Comparison of ENCODE assay signal across 7 cellular contexts in the genomic region with DNA sequence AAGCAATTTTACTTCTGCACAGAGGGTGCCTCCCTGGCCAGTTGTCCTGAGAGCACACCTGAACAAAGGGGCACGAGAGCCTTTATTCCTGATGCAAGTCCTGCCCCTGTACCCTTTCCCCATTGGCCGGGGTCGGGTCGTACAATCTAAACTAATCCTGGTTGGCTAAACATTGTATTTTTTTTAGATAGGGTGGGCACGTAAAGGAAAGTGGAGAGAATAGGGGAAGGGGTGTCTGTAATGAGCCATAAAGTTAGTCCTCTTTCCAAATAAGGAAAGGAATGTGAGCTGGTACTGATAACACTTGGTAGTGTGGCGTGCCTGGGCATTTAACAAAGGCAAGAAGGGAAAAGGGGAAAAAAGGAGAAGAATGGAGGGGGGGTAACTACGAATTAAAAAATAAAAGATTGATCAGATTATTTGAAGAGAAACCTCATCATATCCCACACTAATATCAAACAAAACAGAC. TPM values are rescaled to one million over a fixed set of nuclear protein-coding genes. Genes with fewer than 3 reads are reported as not detected.
DNase-seq lines count a peak whose midpoint lies in the region; ATAC-seq, FAIRE-seq and TF ChIP-seq lines count a peak whose summit lies in the region.
"Not testable (repeated sequence)": the region's sequence is repeated elsewhere in the genome, so short reads cannot be mapped to it uniquely, and the experiment has no call there.

No MANE protein-coding gene starts in this region.

- peak; percentile 13 for FAIRE-seq in H1 (lab: Jason Lieb, UNC)

- not testable (repeated sequence) for ATAC-seq in heart right ventricle

- H2BK12ac ChIP-seq in H1 (ENCODE audit: low read depth, low read length), result not testable (repeated sequence)

- not testable (repeated sequence) for H2BK15ac ChIP-seq in H1 (ENCODE audit: low read length)

- H3K56ac ChIP-seq in H1 (replicated peaks; ENCODE audit: insufficient read length, low read depth, low read length), result not testable (repeated sequence)

- POLR2A ChIA-PET in H1 (lab: Charles Lee; ENCODE audit: partially characterized antibody), result not testable (repeated sequence)

- H3K18ac ChIP-seq in H1 (ENCODE audit: extremely low read depth, low read length), result not testable (repeated sequence)

- peak; percentile 38 for DNase-seq in ELF-1 (ENCODE audit: low read depth, low spot score)
- not testable (repeated sequence) for DNase-seq in activated T-cell treated with anti-CD3 and anti-CD28 coated beads, Interleukin-2, amount 50 U/mL, for 24 hours; heart right ventricle; nephron progenitor cell
- DNase-seq in H1 (ENCODE audit: low read depth in 1 of 2, low spot score in 2 of 2), result peak in 1 of 2 experiments; percentile 61
- peak; percentile 8 for DNase-seq in iPS-NIHi11 (ENCODE audit: low spot score)

- not testable (repeated sequence) for H3K79me1 ChIP-seq in H1 (ENCODE audit: low read depth, low read length)

- H2AFZ ChIP-seq in H1 (ENCODE audit: low read length), result not testable (repeated sequence)

- H3K4me3 Mint-ChIP-seq in activated T-cell treated with anti-CD3 and anti-CD28 coated beads, Interleukin-2, amount 50 U/mL, for 24 hours; nephron progenitor cell: not testable (repeated sequence)

- H3K79me2 ChIP-seq in H1 (ENCODE audit: control insufficient read depth in 1 of 2, insufficient read depth in 2 of 2, low read length in 2 of 2), result peaks cover 0 to 60% of the 10 kb centered on the region in 2 experiments; a peak in 2 of 4 replicates

- not testable (repeated sequence) for H2BK20ac ChIP-seq in H1 (ENCODE audit: low read length)

- not testable (repeated sequence) for H3K36me3 ChIP-seq in H1 (ENCODE audit: control insufficient read depth in 2 of 4, insufficient read depth in 4 of 4, low read length in 3 of 4); subcutaneous abdominal adipose tissue (ENCODE audit: control insufficient read depth in 5 of 5, insufficient read depth in 5 of 5, low read length in 5 of 5)
- H3K36me3 ChIP-seq in heart right ventricle, result peaks cover 0 to 31% (median 3%) of the 10 kb centered on the region in 9 donors

- not testable (repeated sequence) for H3K9me3 ChIP-seq in H1 (ENCODE audit: insufficient read depth in 2 of 2, low read depth in 1 of 2, low read length in 1 of 2); heart right ventricle; subcutaneous abdominal adipose tissue (ENCODE audit: control insufficient read depth in 5 of 5, low read length in 5 of 5)

- peak in 1 of 2 experiments; percentile 43; a peak in 1 of 3 replicates for TF ChIP-seq POLR2A in H1 (IDR thresholded peaks at IDR 0.05; ENCODE audit: control extremely low read depth in 1 of 2, low read depth in 2 of 2, low read length in 2 of 2)

- not testable (repeated sequence) for H3K9ac ChIP-seq in H1 (replicated peaks in 1 of 4; ENCODE audit: extremely low read depth in 1 of 4, low read depth in 3 of 4, low read length in 3 of 4); subcutaneous abdominal adipose tissue (ENCODE audit: low read length in 5 of 5)

- not testable (repeated sequence) for TF ChIP-seq CTCF in H1 (IDR thresholded peaks at IDR 0.05; ENCODE audit: control extremely low read depth in 1 of 3, insufficient read depth in 1 of 3, low read depth in 1 of 3, low read length in 3 of 3); heart right ventricle (IDR thresholded peaks at IDR 0.05); nephron progenitor cell (IDR thresholded peaks at IDR 0.05)

- TF ChIP-seq EP300 in H1 (IDR thresholded peaks at IDR 0.05; ENCODE audit: borderline replicate concordance in 1 of 2, low read depth in 2 of 2, low read length in 2 of 2), result not testable (repeated sequence)

- H3K4me2 ChIP-seq in H1 (ENCODE audit: insufficient read depth in 1 of 2, low read depth in 2 of 2, low read length in 2 of 2), result peak overlapping the region in 1 of 2 experiments; percentile 34; a peak in 1 of 4 replicates

- H3K4me1 ChIP-seq in H1 (replicated peaks in 1 of 4; ENCODE audit: control insufficient read depth in 3 of 4, insufficient read depth in 4 of 4, low read length in 3 of 4), result not testable (repeated sequence)
- H3K4me1 ChIP-seq in heart right ventricle (peaks cover 0 to 58% (median 26%) of the 10 kb centered on the region in 9 donors), subcutaneous abdominal adipose tissue (ENCODE audit: control insufficient read depth in 5 of 5, insufficient read depth in 5 of 5, low read length in 5 of 5) (peaks cover 0 to 28% (median 17%) of the 10 kb centered on the region in 5 donors)

- not testable (repeated sequence) for H3K4ac ChIP-seq in H1 (replicated peaks; ENCODE audit: insufficient read length, low read depth, low read length)

- H3K4me3 ChIP-seq in H1 (ENCODE audit: extremely low read depth in 1 of 4, insufficient read depth in 2 of 4, low read depth in 3 of 4, low read length in 4 of 4); heart right ventricle; subcutaneous abdominal adipose tissue (ENCODE audit: low read depth in 1 of 5, low read length in 5 of 5): not testable (repeated sequence)

- H3K4me1 Mint-ChIP-seq in activated T-cell treated with anti-CD3 and anti-CD28 coated beads, Interleukin-2, amount 50 U/mL, for 24 hours (ENCODE audit: low read depth), result peaks cover 72% of the 10 kb centered on the region
- peaks cover 21% of the 10 kb centered on the region for H3K4me1 Mint-ChIP-seq in nephron progenitor cell

- not testable (repeated sequence) for H4K91ac ChIP-seq in H1 (replicated peaks; ENCODE audit: insufficient read length, low read length)

- H3K14ac ChIP-seq in H1 (ENCODE audit: insufficient read length), result not testable (repeated sequence)

- not testable (repeated sequence) for H2AK5ac ChIP-seq in H1 (ENCODE audit: low read depth, low read length)

- H3K23me2 ChIP-seq in H1 (ENCODE audit: low read depth, low read length), result not testable (repeated sequence)

- H4K20me1 ChIP-seq in H1 (replicated peaks in 1 of 2; ENCODE audit: control insufficient read depth in 1 of 2, insufficient read depth in 2 of 2, low read length in 2 of 2), result not testable (repeated sequence)

- peaks cover 52% of the 10 kb centered on the region for H3K36me3 Mint-ChIP-seq in activated T-cell treated with anti-CD3 and anti-CD28 coated beads, Interleukin-2, amount 50 U/mL, for 24 hours (ENCODE audit: low read depth)
- peaks cover 62% of the 10 kb centered on the region for H3K36me3 Mint-ChIP-seq in nephron progenitor cell (ENCODE audit: low read depth)

- intact Hi-C loops in heart right ventricle (cut with DNase I), result not testable (repeated sequence)

- 28% methylated on average over 7 of the region's 7 CpGs; no CpG with 5 or more reads in 1 of the 2 experiments for WGBS in H1 (ENCODE audit: extremely low coverage in 1 of 2, insufficient coverage in 1 of 2, insufficient read length in 1 of 2, insufficient replicate concordance in 2 of 2, low coverage in 1 of 2, low lambda C conversion rate in 2 of 2, missing lambda C conversion rate in 1 of 2), 2 experiments
- WGBS in heart right ventricle, 2 donors, result 61 to 71% methylated on average over 7 of the region's 7 CpGs

- not testable (repeated sequence) for H4K5ac ChIP-seq in H1 (ENCODE audit: insufficient read length, low read depth, low read length)

- H4K8ac ChIP-seq in H1 (ENCODE audit: extremely low read depth, insufficient read depth, low read length), result not testable (repeated sequence)

- peak overlapping the region; percentile 24 for H3K27ac Mint-ChIP-seq in activated T-cell treated with anti-CD3 and anti-CD28 coated beads, Interleukin-2, amount 50 U/mL, for 24 hours
- H3K27ac Mint-ChIP-seq in nephron progenitor cell, result peak overlapping the region; percentile 55

- H2BK120ac ChIP-seq in H1 (replicated peaks; ENCODE audit: low read depth, low read length), result not testable (repeated sequence)

- not testable (repeated sequence) for H2BK5ac ChIP-seq in H1 (ENCODE audit: low read depth, low read length)

- H3K9me3 Mint-ChIP-seq in activated T-cell treated with anti-CD3 and anti-CD28 coated beads, Interleukin-2, amount 50 U/mL, for 24 hours, result not testable (repeated sequence)
- H3K9me3 Mint-ChIP-seq in nephron progenitor cell, result peaks cover 36% of the 10 kb centered on the region

- H3K27me3 Mint-ChIP-seq in activated T-cell treated with anti-CD3 and anti-CD28 coated beads, Interleukin-2, amount 50 U/mL, for 24 hours; nephron progenitor cell (ENCODE audit: low read depth, poor library complexity): not testable (repeated sequence)

- H3K27me3 ChIP-seq in H1 (replicated peaks in 1 of 4; ENCODE audit: control insufficient read depth in 3 of 4, extremely low read depth in 1 of 4, insufficient read depth in 3 of 4, low read length in 3 of 4); heart right ventricle; subcutaneous abdominal adipose tissue (ENCODE audit: control insufficient read depth in 5 of 5, insufficient read depth in 4 of 5, low read length in 5 of 5): not testable (repeated sequence)

- not testable (repeated sequence) for TF ChIP-seq RAD21 in H1 (IDR thresholded peaks at IDR 0.05 in 1 of 2, conservative IDR thresholded peaks at IDR 0.05 in 1 of 2; ENCODE audit: low read depth in 2 of 2, low read length in 2 of 2)

- CTCF ChIA-PET in H1 (lab: Charles Lee; ENCODE audit: partially characterized antibody), result not testable (repeated sequence)

- not testable (repeated sequence) for H3K23ac ChIP-seq in H1 (ENCODE audit: insufficient read length)

- H3K27ac ChIP-seq in H1 (ENCODE audit: low read depth, low read length) (peak overlapping the region; percentile 29; the same call in 1 of the 2 replicates), heart right ventricle (peak overlapping the region in 7 of 10 donors; percentile 48 to 67 (median 57)), subcutaneous abdominal adipose tissue (ENCODE audit: low read depth, low read length) (peak overlapping the region; percentile 50)

TF ChIP-seq in H1, 55 proteins besides CTCF, POLR2A, EP300 and RAD21 (continues in another document):
- TF ChIP-seq TAF1 (IDR thresholded peaks at IDR 0.05; ENCODE audit: low read depth, low read length) (peak; percentile 56), SRF (IDR thresholded peaks at IDR 0.05; ENCODE audit: low read depth, low read length) (peak; percentile 93)

RNA-seq across cellular contexts. Expression of a gene that starts 20.8 kb away (rescaled TPM):
- total RNA-seq in H1 (2021; fragmentation: NEBNext Ultra II Directional; extraction: Animal tissue kit (Norgen Biotek cat#: 25700)), result 36.3 and 36.8 TPM in 2 replicates
- polyA plus RNA-seq in H1 (2011; rRNA removed) (11.0 and 14.6 TPM in 2 replicates), heart right ventricle (10 to 100 TPM; 44.2 to 85.7 TPM)
- 18.0 TPM for polyA plus RNA-seq in H1 (2011; cell fraction: cytosol; rRNA removed)
- polyA plus RNA-seq in H1 (2011; cell fraction: nucleus; rRNA removed), result 12.5 TPM
- polyA plus RNA-seq in H1 (2012, experiment 1 of 2), result 13.0 to 20.8 TPM (median 15.6 TPM) in 4 replicates
- 5.5 TPM for polyA plus RNA-seq in H1 (2012, experiment 2 of 2)
- polyA plus RNA-seq in H1 (2013, experiment 1 of 2), result 21.1 TPM
- polyA plus RNA-seq in H1 (2013, experiment 2 of 2), result 20.5 TPM
- 8.4 and 9.0 TPM in 2 replicates for polyA minus RNA-seq in H1 (2011; rRNA and poly(A)+ RNA removed)
- polyA minus RNA-seq in H1 (2011; cell fraction: cytosol; rRNA and poly(A)+ RNA removed), result 12.6 TPM
- polyA minus RNA-seq in H1 (2011; cell fraction: nucleus; rRNA and poly(A)+ RNA removed), result 17.1 TPM
- total RNA-seq in heart right ventricle, result 10 to 100 TPM; 48.6 to 86.8 (median 57.3) TPM
